1 cellular context compared by ENCODE assay signal in genomic region chr5:78594014-78594413, GRCh38.
TF ChIP-seq lines count a peak whose summit lies in the region.

No MANE protein-coding gene starts in this region.

TF ChIP-seq in HepG2, 621 proteins besides CTCF, POLR2A, EP300 and RAD21:
- no peak for TF ChIP-seq PAX8 (CRISPR knock-in tag; IDR thresholded peaks at IDR 0.05; ENCODE audit: borderline replicate concordance)
- no peak for TF ChIP-seq GABPB1 (CRISPR knock-in tag; IDR thresholded peaks at IDR 0.05)
- no peak for TF ChIP-seq ZNF550 (CRISPR knock-in tag; IDR thresholded peaks at IDR 0.05; ENCODE audit: borderline replicate concordance)
- no peak for TF ChIP-seq HNF1B (CRISPR knock-in tag; IDR thresholded peaks at IDR 0.05)
- TF ChIP-seq ZNF180 (CRISPR knock-in tag; IDR thresholded peaks at IDR 0.05; ENCODE audit: borderline replicate concordance, low read depth) = no peak
- no peak for TF ChIP-seq ZNF3 (CRISPR knock-in tag; IDR thresholded peaks at IDR 0.05)
- no peak for TF ChIP-seq ZNF780A (CRISPR knock-in tag; IDR thresholded peaks at IDR 0.05)
- TF ChIP-seq ATF7 (IDR thresholded peaks at IDR 0.05) = no peak
- no peak for TF ChIP-seq ATF7 (CRISPR knock-in tag; IDR thresholded peaks at IDR 0.05)
- TF ChIP-seq, protein P1, sequence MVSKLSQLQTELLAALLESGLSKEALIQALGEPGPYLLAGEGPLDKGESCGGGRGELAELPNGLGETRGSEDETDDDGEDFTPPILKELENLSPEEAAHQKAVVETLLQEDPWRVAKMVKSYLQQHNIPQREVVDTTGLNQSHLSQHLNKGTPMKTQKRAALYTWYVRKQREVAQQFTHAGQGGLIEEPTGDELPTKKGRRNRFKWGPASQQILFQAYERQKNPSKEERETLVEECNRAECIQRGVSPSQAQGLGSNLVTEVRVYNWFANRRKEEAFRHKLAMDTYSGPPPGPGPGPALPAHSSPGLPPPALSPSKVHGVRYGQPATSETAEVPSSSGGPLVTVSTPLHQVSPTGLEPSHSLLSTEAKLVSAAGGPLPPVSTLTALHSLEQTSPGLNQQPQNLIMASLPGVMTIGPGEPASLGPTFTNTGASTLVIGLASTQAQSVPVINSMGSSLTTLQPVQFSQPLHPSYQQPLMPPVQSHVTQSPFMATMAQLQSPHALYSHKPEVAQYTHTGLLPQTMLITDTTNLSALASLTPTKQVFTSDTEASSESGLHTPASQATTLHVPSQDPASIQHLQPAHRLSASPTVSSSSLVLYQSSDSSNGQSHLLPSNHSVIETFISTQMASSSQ (IDR thresholded peaks at IDR 0.05; ENCODE audit: low read depth) = no peak
- TF ChIP-seq, protein P1 (CRISPR knock-in tag; IDR thresholded peaks at IDR 0.05; ENCODE audit: borderline replicate concordance) = no peak
- TF ChIP-seq KDM3A (CRISPR knock-in tag; IDR thresholded peaks at IDR 0.05; ENCODE audit: low read depth) = no peak
- no peak for TF ChIP-seq TMF1 (CRISPR knock-in tag; IDR thresholded peaks at IDR 0.05; ENCODE audit: low read depth)
- TF ChIP-seq ATM (IDR thresholded peaks at IDR 0.05; ENCODE audit: borderline replicate concordance) = no peak
- no peak for TF ChIP-seq HMG20A (CRISPR knock-in tag; IDR thresholded peaks at IDR 0.05; ENCODE audit: borderline replicate concordance)
- no peak for TF ChIP-seq MAF1 (CRISPR knock-in tag; IDR thresholded peaks at IDR 0.05; ENCODE audit: borderline replicate concordance)
- no peak for TF ChIP-seq ATF1 (CRISPR knock-in tag; IDR thresholded peaks at IDR 0.05)
- no peak for TF ChIP-seq HES4 (CRISPR knock-in tag; IDR thresholded peaks at IDR 0.05; ENCODE audit: borderline replicate concordance)
- TF ChIP-seq ZNF350 (CRISPR knock-in tag; IDR thresholded peaks at IDR 0.05; ENCODE audit: borderline replicate concordance, low read depth) = no peak
- TF ChIP-seq ZFP41 (CRISPR knock-in tag; IDR thresholded peaks at IDR 0.05; ENCODE audit: borderline replicate concordance) = no peak
- TF ChIP-seq, protein P2, sequence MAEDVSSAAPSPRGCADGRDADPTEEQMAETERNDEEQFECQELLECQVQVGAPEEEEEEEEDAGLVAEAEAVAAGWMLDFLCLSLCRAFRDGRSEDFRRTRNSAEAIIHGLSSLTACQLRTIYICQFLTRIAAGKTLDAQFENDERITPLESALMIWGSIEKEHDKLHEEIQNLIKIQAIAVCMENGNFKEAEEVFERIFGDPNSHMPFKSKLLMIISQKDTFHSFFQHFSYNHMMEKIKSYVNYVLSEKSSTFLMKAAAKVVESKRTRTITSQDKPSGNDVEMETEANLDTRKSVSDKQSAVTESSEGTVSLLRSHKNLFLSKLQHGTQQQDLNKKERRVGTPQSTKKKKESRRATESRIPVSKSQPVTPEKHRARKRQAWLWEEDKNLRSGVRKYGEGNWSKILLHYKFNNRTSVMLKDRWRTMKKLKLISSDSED (CRISPR knock-in tag; IDR thresholded peaks at IDR 0.05) = no peak
